ENCODE assay signal across 17 cellular contexts in the genomic region with DNA sequence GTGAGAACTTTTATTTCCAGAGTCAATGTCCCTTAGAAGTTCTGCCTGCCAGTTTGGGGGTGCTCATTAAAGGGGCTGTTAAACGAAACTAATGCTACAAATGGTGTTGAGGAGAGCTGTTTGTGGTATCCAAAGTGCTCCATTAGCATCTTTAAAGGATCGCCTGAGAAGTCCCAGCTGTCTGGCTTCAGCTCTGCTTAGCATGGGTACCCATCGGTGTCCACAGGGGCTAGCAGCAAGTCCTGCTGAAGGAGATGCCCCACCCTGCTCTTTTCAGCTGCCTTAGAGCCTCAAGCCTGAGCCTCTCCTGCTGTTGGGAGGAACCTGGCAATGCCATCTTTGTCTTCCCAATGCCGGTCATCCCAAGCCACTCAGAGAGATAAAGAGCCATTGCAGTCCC.
DNase-seq lines count a peak whose midpoint lies in the region; ATAC-seq and TF ChIP-seq lines count a peak whose summit lies in the region.
"Had no signal": no experiment of that assay in that cellular context is flagged by ENCODE, and none has a peak within 500 bp of the region (broad histone marks: within the 10 kb centered on the region; RNA-seq: fewer than 3 reads in every experiment).

No MANE protein-coding gene starts in this region.

- peaks cover 5 to 6% of the 10 kb centered on the region in 2 experiments for H3K36me3 ChIP-seq in SK-N-SH (replicated peaks in 1 of 2; ENCODE audit: control insufficient read depth in 1 of 2, insufficient read depth in 2 of 2, low read length in 1 of 2)
- peaks cover 29% of the 10 kb centered on the region for H3K36me3 ChIP-seq in PC-9 (ENCODE audit: low read depth)
- H3K36me3 ChIP-seq in stomach = peaks cover 0 to 25% (median 18%) of the 10 kb centered on the region in 4 donors

- ATAC-seq in SK-N-SH treated with all-trans-retinoic acid at 6 μM for 48 hours (no peak), HG03460 (IDR thresholded peaks at IDR 0.05; ENCODE audit: unreplicated experiment) (no peak), GM21381 (IDR thresholded peaks at IDR 0.05; ENCODE audit: unreplicated experiment) (no peak)
- ATAC-seq: K562, Panc1 had no signal

- DNase-seq in SK-N-SH (peak; percentile 4), PC-9 (no peak), iPS-NIHi11 (ENCODE audit: low spot score) (peak; percentile 32), stomach (no peak), caudate nucleus (lab: John Stamatoyannopoulos, UW) (no peak)
- DNase-seq: NCI-H1092 treated with DMSO at 0.1 percent for 48 hours, NCI-H1694 treated with DMSO at 0.1 percent for 48 hours, NCI-H345, SIG-M5 had no signal

- CTCF ChIA-PET in SK-N-SH (lab: Yijun Ruan, JAX) (interaction anchor here (0.9 to 1.0 kb wide), 2 partner anchors 110 to 130 kb away, joined by 3 to 4 read pairs; no protein-coding TSS in a partner anchor), PC-9 (lab: Charles Lee) (no interaction called here)

- POLR2A ChIA-PET in SK-N-SH (lab: Yijun Ruan, JAX) = no interaction called here
- POLR2A ChIA-PET in PC-9 (lab: Charles Lee; ENCODE audit: unreplicated experiment) = no interaction called here

- no peak overlapping the region for H3K9ac ChIP-seq in SK-N-SH

- WGBS in SK-N-SH (ENCODE audit: low lambda C conversion rate) = 93% methylated on average over 4 of the region's 4 CpGs
- WGBS in stomach, 5 donors = 76 to 88% (median 80%) methylated on average over 4 of the region's 4 CpGs

- H3K27ac ChIP-seq in SK-N-SH (ENCODE audit: low read depth in 2 of 2, low read length in 1 of 2) (no peak overlapping the region; a peak in 1 of 4 replicates), PC-9 (peak overlapping the region; percentile 63), stomach (peak overlapping the region in 3 of 5 donors; percentile 2 to 30 (median 18)), caudate nucleus (ENCODE audit: low read depth, low read length) (no peak overlapping the region)
- H3K27ac ChIP-seq: 22Rv1; BLaER1 treated with 17β-estradiol and CSF1 and Interleukin-3, amounts not matched to agents 10 nM and 100 nM had no signal

- TF ChIP-seq CTCF in SK-N-SH (IDR thresholded peaks at IDR 0.05) (no peak), PC-9 (conservative IDR thresholded peaks at IDR 0.05) (no peak), stomach (IDR thresholded peaks at IDR 0.05) (no peak)

- H3K4me1 ChIP-seq in SK-N-SH (ENCODE audit: control insufficient read depth in 1 of 2, insufficient read depth in 2 of 2, low read depth in 1 of 2, low read length in 1 of 2) (peaks cover 30 to 56% of the 10 kb centered on the region in 2 experiments; a peak in 3 of 4 replicates), PC-9 (replicated peaks; ENCODE audit: insufficient read depth) (peaks cover 66% of the 10 kb centered on the region), stomach (peaks cover 52 to 99% (median 90%) of the 10 kb centered on the region in 4 donors)

- no peak for TF ChIP-seq RAD21 in SK-N-SH (IDR thresholded peaks at IDR 0.05; ENCODE audit: low read length)

- H3F3A ChIP-seq in SK-N-SH (replicated peaks; ENCODE audit: insufficient read depth) = peaks cover 2% of the 10 kb centered on the region
- peaks cover 54% of the 10 kb centered on the region for H3F3A ChIP-seq in PC-9 (ENCODE audit: insufficient read depth, low read depth)

- no peaks in the 10 kb centered on the region for H3K27me3 ChIP-seq in SK-N-SH (ENCODE audit: insufficient read depth)
- H3K27me3 ChIP-seq in PC-9 (ENCODE audit: insufficient read depth, low read depth) = no peaks in the 10 kb centered on the region
- no peaks in the 10 kb centered on the region for H3K27me3 ChIP-seq in stomach
- H3K27me3 ChIP-seq: BLaER1 treated with 17β-estradiol and CSF1 and Interleukin-3, amounts not matched to agents 10 nM and 100 nM had no signal

- TF ChIP-seq EP300 in SK-N-SH (IDR thresholded peaks at IDR 0.05; ENCODE audit: borderline replicate concordance in 1 of 2, low read depth in 1 of 2, low read length in 1 of 2) (no peak), stomach (IDR thresholded peaks at IDR 0.05) (no peak)

- no peaks in the 10 kb centered on the region for H3K9me3 ChIP-seq in SK-N-SH
- no peaks in the 10 kb centered on the region for H3K9me3 ChIP-seq in PC-9 (ENCODE audit: insufficient read depth, low read depth)
- H3K9me3 ChIP-seq in stomach = no peaks in the 10 kb centered on the region
- H3K9me3 ChIP-seq: BLaER1 treated with 17β-estradiol and CSF1 and Interleukin-3, amounts not matched to agents 10 nM and 100 nM; HAP-1 had no signal

- peaks cover 72% of the 10 kb centered on the region for H3K79me2 ChIP-seq in SK-N-SH (ENCODE audit: insufficient read depth)
- H3K79me2 ChIP-seq in PC-9 (ENCODE audit: low read depth) = peaks cover 100% of the 10 kb centered on the region

- H4K20me1 ChIP-seq in SK-N-SH (ENCODE audit: insufficient read depth) (peaks cover 95% of the 10 kb centered on the region), PC-9 (ENCODE audit: insufficient read depth) (peaks cover 50% of the 10 kb centered on the region)

- H3K4me2 ChIP-seq in SK-N-SH = no peak overlapping the region
- no peak overlapping the region for H3K4me2 ChIP-seq in PC-9

- H2AFZ ChIP-seq in SK-N-SH (ENCODE audit: low read depth) (no peak overlapping the region), PC-9 (no peak overlapping the region)

- intact Hi-C loops in PC-9 (cut with micrococcal nuclease; ENCODE audit: unreplicated experiment) (no loop called here), stomach (cut with DNase I; ENCODE audit: low total_unique reads) (loop anchor here (10.0 kb wide), 1 partner anchor 97 kb away; no protein-coding TSS in a partner anchor)

- no peak overlapping the region for H3K4me3 ChIP-seq in SK-N-SH (ENCODE audit: low read depth in 2 of 2, low read length in 1 of 2)
- H3K4me3 ChIP-seq in PC-9 = no peak overlapping the region
- no peak overlapping the region for H3K4me3 ChIP-seq in stomach
- H3K4me3 ChIP-seq: BLaER1 treated with 17β-estradiol and CSF1 and Interleukin-3, amounts not matched to agents 10 nM and 100 nM; HAP-1; K562 had no signal

- H3K9me2 ChIP-seq in SK-N-SH (no peaks in the 10 kb centered on the region), PC-9 (ENCODE audit: insufficient read depth) (no peaks in the 10 kb centered on the region)

- BruUV-seq in PC-9 (replicated peaks; lab: Mats Ljungman, UMichigan) = no TSS peak

- TF ChIP-seq POLR2A in stomach (IDR thresholded peaks at IDR 0.05) = no peak

TF ChIP-seq in SK-N-SH, 30 proteins besides CTCF, POLR2A, EP300 and RAD21 (continues in another document):
- TF ChIP-seq NRF1 (IDR thresholded peaks at IDR 0.05; ENCODE audit: low read depth, low read length) = no peak
- no peak for TF ChIP-seq MEF2A (IDR thresholded peaks at IDR 0.05; ENCODE audit: borderline replicate concordance, low read depth)
- no peak for TF ChIP-seq SIN3A (IDR thresholded peaks at IDR 0.05; ENCODE audit: borderline replicate concordance, low read depth, low read length)
- no peak for TF ChIP-seq EZH2phosphoT487 (IDR thresholded peaks at IDR 0.05; ENCODE audit: borderline replicate concordance, low read depth)
- TF ChIP-seq GATA2 (CRISPR knock-in tag; IDR thresholded peaks at IDR 0.05) = no peak

TF ChIP-seq in SK-N-SH treated with all-trans-retinoic acid at 6 μM for 48 hours, 23 proteins besides CTCF, POLR2A, EP300 and RAD21:
- TF ChIP-seq, protein P1, sequence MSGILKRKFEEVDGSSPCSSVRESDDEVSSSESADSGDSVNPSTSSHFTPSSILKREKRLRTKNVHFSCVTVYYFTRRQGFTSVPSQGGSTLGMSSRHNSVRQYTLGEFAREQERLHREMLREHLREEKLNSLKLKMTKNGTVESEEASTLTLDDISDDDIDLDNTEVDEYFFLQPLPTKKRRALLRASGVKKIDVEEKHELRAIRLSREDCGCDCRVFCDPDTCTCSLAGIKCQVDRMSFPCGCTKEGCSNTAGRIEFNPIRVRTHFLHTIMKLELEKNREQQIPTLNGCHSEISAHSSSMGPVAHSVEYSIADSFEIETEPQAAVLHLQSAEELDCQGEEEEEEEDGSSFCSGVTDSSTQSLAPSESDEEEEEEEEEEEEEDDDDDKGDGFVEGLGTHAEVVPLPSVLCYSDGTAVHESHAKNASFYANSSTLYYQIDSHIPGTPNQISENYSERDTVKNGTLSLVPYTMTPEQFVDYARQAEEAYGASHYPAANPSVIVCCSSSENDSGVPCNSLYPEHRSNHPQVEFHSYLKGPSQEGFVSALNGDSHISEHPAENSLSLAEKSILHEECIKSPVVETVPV (CRISPR knock-in tag; IDR thresholded peaks at IDR 0.05) = no peak
- TF ChIP-seq, protein P2, sequence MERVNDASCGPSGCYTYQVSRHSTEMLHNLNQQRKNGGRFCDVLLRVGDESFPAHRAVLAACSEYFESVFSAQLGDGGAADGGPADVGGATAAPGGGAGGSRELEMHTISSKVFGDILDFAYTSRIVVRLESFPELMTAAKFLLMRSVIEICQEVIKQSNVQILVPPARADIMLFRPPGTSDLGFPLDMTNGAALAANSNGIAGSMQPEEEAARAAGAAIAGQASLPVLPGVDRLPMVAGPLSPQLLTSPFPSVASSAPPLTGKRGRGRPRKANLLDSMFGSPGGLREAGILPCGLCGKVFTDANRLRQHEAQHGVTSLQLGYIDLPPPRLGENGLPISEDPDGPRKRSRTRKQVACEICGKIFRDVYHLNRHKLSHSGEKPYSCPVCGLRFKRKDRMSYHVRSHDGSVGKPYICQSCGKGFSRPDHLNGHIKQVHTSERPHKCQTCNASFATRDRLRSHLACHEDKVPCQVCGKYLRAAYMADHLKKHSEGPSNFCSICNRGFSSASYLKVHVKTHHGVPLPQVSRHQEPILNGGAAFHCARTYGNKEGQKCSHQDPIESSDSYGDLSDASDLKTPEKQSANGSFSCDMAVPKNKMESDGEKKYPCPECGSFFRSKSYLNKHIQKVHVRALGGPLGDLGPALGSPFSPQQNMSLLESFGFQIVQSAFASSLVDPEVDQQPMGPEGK (CRISPR knock-in tag; IDR thresholded peaks at IDR 0.05; ENCODE audit: borderline replicate concordance) = no peak

Comparison
In these comparisons a context has a peak if more than half of its experiments do, and no peak if none do; other contexts are left out.
1. DNase-seq: peak in SK-N-SH (single experiment) and iPS-NIHi11 (single experiment); none in PC-9 (0 of 2), stomach (single experiment) and caudate nucleus (0 of 61).
2. H3K27ac ChIP-seq: peak in PC-9 (single experiment) and stomach (3 of 5); none in SK-N-SH (0 of 2) and caudate nucleus (single experiment).